ENCODE assay signal across 35 cellular contexts in the genomic region with DNA sequence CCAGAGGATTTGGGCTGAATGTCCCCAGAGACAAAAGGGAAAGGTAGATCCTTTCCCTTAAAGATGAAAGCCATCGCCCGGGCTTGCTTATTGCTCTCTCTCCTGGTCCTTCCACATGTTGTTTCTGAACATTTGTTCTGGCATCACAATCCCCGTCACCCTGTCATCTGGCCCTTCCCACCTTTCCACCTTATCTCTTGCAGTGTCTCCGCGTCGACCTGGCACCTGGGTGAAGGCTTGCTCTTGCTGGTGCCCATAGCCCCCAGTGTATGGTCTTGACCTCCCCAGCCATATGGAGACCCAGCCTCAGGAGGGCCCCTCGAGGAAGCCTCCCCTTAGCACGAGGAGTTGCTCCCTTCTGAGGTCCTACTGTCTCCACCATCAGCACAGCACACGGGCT.
DNase-seq lines count a peak whose midpoint lies in the region; ATAC-seq and TF ChIP-seq lines count a peak whose summit lies in the region.
"Had no signal": no experiment of that assay in that cellular context is flagged by ENCODE, and none has a peak within 500 bp of the region (broad histone marks: within the 10 kb centered on the region; RNA-seq: fewer than 3 reads in every experiment).

No MANE protein-coding gene starts in this region.

- H3K4me1 Mint-ChIP-seq in chondrocyte (ENCODE audit: low read depth): peaks cover 39% of the 10 kb centered on the region
- H3K4me1 Mint-ChIP-seq: CD14-positive monocyte; CD4-positive, alpha-beta memory T cell; CD4-positive, CD25-positive, alpha-beta regulatory T cell; CD8-positive, alpha-beta memory T cell had no signal

- intact Hi-C loops in posterior vena cava (cut with DNase I): no loop called here
- intact Hi-C loops in sciatic nerve (cut with DNase I): no loop called here

- H3K36me3 Mint-ChIP-seq in chondrocyte (ENCODE audit: low read depth): peaks cover 3% of the 10 kb centered on the region
- H3K36me3 Mint-ChIP-seq: CD14-positive monocyte; CD4-positive, alpha-beta memory T cell; CD8-positive, alpha-beta T cell had no signal

- H3K9me3 Mint-ChIP-seq in chondrocyte (ENCODE audit: low read depth): peaks cover 4% of the 10 kb centered on the region

- H3K4me3 ChIP-seq in neuronal stem cell (ENCODE audit: low read length in 2 of 2): no peak overlapping the region
- H3K4me3 ChIP-seq: A549; BLaER1; BLaER1 treated with 17β-estradiol and CSF1 and Interleukin-3, amounts not matched to agents 10 nM and 100 nM had no signal

- TF ChIP-seq CTCF in chondrocyte (IDR thresholded peaks at IDR 0.05): no peak

- H3K18ac ChIP-seq in neuronal stem cell (ENCODE audit: low read length): peak overlapping the region; percentile 74

- H3K9ac ChIP-seq in neuronal stem cell (ENCODE audit: low read depth, low read length, poor library complexity): no peak overlapping the region
- H3K9ac ChIP-seq: BLaER1; BLaER1 treated with 17β-estradiol and CSF1 and Interleukin-3, amounts not matched to agents 10 nM and 100 nM had no signal

- ATAC-seq in sciatic nerve: no peak
- no peak for ATAC-seq in HG03139 (IDR thresholded peaks at IDR 0.05; ENCODE audit: unreplicated experiment)
- no peak for ATAC-seq in HG03460 (IDR thresholded peaks at IDR 0.05; ENCODE audit: unreplicated experiment)
- ATAC-seq: A549; CD8-positive, alpha-beta T cell had no signal

- no peak overlapping the region for H3K4ac ChIP-seq in neuronal stem cell (ENCODE audit: low read length)

- no peaks in the 10 kb centered on the region for H3K27me3 Mint-ChIP-seq in chondrocyte (ENCODE audit: low read depth)
- H3K27me3 Mint-ChIP-seq: CD4-positive, alpha-beta T cell had no signal

- no peak overlapping the region for H4K91ac ChIP-seq in neuronal stem cell (ENCODE audit: low read depth, low read length, poor library complexity)

- no peaks in the 10 kb centered on the region for H3K79me1 ChIP-seq in neuronal stem cell (ENCODE audit: low read depth, low read length)

- H2BK15ac ChIP-seq in neuronal stem cell (ENCODE audit: low read length): no peak overlapping the region

- no peaks in the 10 kb centered on the region for H3K36me3 ChIP-seq in neuronal stem cell (replicated peaks in 1 of 2; ENCODE audit: control insufficient read depth in 2 of 2, insufficient read depth in 2 of 2, low read length in 2 of 2)
- H3K36me3 ChIP-seq: BE2C; BLaER1; BLaER1 treated with 17β-estradiol and CSF1 and Interleukin-3, amounts not matched to agents 10 nM and 100 nM had no signal

- DNase-seq in chondrocyte (ENCODE audit: low spot score): peak; percentile 51
- no peak for DNase-seq in neuronal stem cell (ENCODE audit: low spot score)
- peak; percentile 46 for DNase-seq in posterior vena cava (ENCODE audit: low spot score)
- DNase-seq in sciatic nerve (ENCODE audit: low spot score): peak; percentile 42
- DNase-seq in NCI-H526 (lab: John Stamatoyannopoulos, UW): no peak
- no peak for DNase-seq in NCI-H187 (lab: John Stamatoyannopoulos, UW)
- DNase-seq: 8988T; ACHN; AML-193; BE2C; C1 segment of cervical spinal cord; Caco-2; Calu3; CD4-positive, alpha-beta memory T cell; CD4-positive, alpha-beta T cell; CD4-positive, CD25-positive, alpha-beta regulatory T cell; CD8-positive, alpha-beta memory T cell; CD8-positive, alpha-beta T cell; COR-L47; DMS 273 treated with DMSO at 0.1 percent for 48 hours; DMS153; DMS53; DMS79; DMS79 treated with DMSO at 0.1 percent for 48 hours; DND-41; EL had no signal

- no peaks in the 10 kb centered on the region for H3K4me1 ChIP-seq in neuronal stem cell (ENCODE audit: control insufficient read depth in 2 of 2, insufficient read depth in 1 of 2, low read depth in 1 of 2, low read length in 2 of 2)

- no CpG with 5 or more reads among the region's 9 CpGs for WGBS in neuronal stem cell (ENCODE audit: extremely low coverage in 2 of 2, insufficient read length in 2 of 2, insufficient replicate concordance in 1 of 2), 2 donors

- no peak overlapping the region for H3K4me2 ChIP-seq in neuronal stem cell (ENCODE audit: insufficient read depth, low read length, poor library complexity, severe bottlenecking)
- H3K4me2 ChIP-seq: A549; BLaER1; BLaER1 treated with 17β-estradiol and CSF1 and Interleukin-3, amounts not matched to agents 10 nM and 100 nM had no signal

- H2BK5ac ChIP-seq in neuronal stem cell (ENCODE audit: low read length): peak overlapping the region; percentile 11

- H3K27me3 ChIP-seq in neuronal stem cell (ENCODE audit: control insufficient read depth in 3 of 3, insufficient read depth in 3 of 3, low read depth in 1 of 3, low read length in 3 of 3): no peaks in the 10 kb centered on the region
- H3K27me3 ChIP-seq: BE2C; BLaER1; BLaER1 treated with 17β-estradiol and CSF1 and Interleukin-3, amounts not matched to agents 10 nM and 100 nM had no signal

- peak overlapping the region; percentile 29 for H2AK5ac ChIP-seq in neuronal stem cell (ENCODE audit: low read depth, low read length)

- H2BK12ac ChIP-seq in neuronal stem cell (ENCODE audit: low read length): no peak overlapping the region

- peak overlapping the region; percentile 56 for H3K23ac ChIP-seq in neuronal stem cell (ENCODE audit: low read depth, low read length, poor library complexity)

- H3K27ac Mint-ChIP-seq in chondrocyte (ENCODE audit: unreplicated experiment): no peak overlapping the region
- H3K27ac Mint-ChIP-seq: B cell; CD14-positive monocyte; CD4-positive, alpha-beta memory T cell; CD4-positive, alpha-beta T cell; CD4-positive, CD25-positive, alpha-beta regulatory T cell; CD8-positive, alpha-beta memory T cell; CD8-positive, alpha-beta T cell had no signal

- H3K14ac ChIP-seq in neuronal stem cell (ENCODE audit: low read length): peak overlapping the region; percentile 9

- H2AFZ ChIP-seq in neuronal stem cell (ENCODE audit: low read length): no peak overlapping the region

- H2BK120ac ChIP-seq in neuronal stem cell (ENCODE audit: low read depth, low read length): no peak overlapping the region

- H3K27ac ChIP-seq in neuronal stem cell (replicated peaks; ENCODE audit: low read length): no peak overlapping the region
- H3K27ac ChIP-seq: 22Rv1; A549; BLaER1; BLaER1 treated with 17β-estradiol and CSF1 and Interleukin-3, amounts not matched to agents 10 nM and 100 nM; C4-2B had no signal

- no peak overlapping the region for H4K8ac ChIP-seq in neuronal stem cell (ENCODE audit: low read depth, low read length)

- H3K4me3 Mint-ChIP-seq in chondrocyte (ENCODE audit: unreplicated experiment): no peak overlapping the region
- H3K4me3 Mint-ChIP-seq: B cell; CD14-positive monocyte; CD4-positive, alpha-beta memory T cell; CD4-positive, alpha-beta T cell; CD4-positive, CD25-positive, alpha-beta regulatory T cell; CD8-positive, alpha-beta memory T cell; CD8-positive, alpha-beta T cell had no signal

- peaks cover 2 to 11% of the 10 kb centered on the region in 2 donors for H3K9me3 ChIP-seq in neuronal stem cell (replicated peaks in 1 of 2; ENCODE audit: control insufficient read depth in 2 of 2, insufficient read depth in 1 of 2, low read depth in 1 of 2, low read length in 2 of 2)
- H3K9me3 ChIP-seq: A549, BE2C, Caco-2 had no signal

Comparison
In these comparisons a context has a peak if more than half of its experiments do, and no peak if none do; other contexts are left out.
1. DNase-seq: peak in chondrocyte (single experiment), posterior vena cava (single experiment) and sciatic nerve (single experiment); none in neuronal stem cell (single experiment), NCI-H526 (0 of 2) and NCI-H187 (0 of 2).